In the genomic region with DNA sequence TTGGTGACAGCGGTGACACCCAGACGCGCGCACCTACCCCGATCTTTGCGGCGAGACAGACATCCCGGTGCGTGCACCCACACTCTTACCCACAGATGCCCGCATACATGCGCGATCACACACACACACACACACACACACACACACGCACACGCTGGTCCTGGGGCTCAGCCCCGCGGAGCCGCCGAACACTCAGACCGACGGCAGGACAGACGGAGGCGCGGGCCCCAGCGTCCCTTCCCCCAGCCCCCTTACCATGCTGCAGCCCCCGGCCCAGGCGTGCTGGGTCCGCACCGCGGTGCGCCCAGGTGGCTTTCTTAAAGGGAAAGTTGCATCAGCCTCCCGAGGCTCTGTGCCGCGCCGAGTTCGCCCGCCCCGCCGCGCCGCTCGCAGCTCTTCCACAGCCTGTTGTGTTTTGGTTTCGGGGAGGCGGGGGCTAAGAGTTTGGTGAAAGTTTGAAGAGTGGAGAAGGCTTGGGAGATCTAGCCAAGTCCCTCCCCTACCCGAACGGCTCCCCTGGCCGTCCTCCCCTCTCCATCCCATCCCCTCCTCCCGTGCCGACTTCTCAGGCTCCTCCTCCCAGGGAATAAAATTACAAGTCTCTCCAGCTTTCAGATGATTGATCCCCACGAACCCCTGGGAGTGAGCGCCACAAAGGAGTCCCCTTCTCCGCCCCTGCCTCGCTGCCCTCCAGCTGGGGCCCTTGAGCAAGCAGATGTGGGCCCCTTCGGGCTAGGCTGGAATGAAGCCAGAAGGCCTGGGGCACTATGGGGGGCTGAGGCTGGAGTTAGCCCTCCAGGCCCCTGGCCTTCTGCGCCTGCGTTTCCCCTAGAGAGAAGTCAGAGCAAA, we compare ENCODE assay signal across 1 cellular context.
A peak's percentile ranks its signal among the peaks of the same experiment; 100 is the strongest.
TF ChIP-seq lines count a peak whose summit lies in the region.

SLC6A9 (minus strand) TSS at position 412 of the 849 bp plus-strand sequence. CDS start 7,185 bp downstream, outside the sequence.

TF ChIP-seq in K562, 482 proteins besides CTCF, POLR2A, EP300 and RAD21 (continued from another document and continues in another):
- TF ChIP-seq, protein P1, sequence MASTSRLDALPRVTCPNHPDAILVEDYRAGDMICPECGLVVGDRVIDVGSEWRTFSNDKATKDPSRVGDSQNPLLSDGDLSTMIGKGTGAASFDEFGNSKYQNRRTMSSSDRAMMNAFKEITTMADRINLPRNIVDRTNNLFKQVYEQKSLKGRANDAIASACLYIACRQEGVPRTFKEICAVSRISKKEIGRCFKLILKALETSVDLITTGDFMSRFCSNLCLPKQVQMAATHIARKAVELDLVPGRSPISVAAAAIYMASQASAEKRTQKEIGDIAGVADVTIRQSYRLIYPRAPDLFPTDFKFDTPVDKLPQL (IDR thresholded peaks at IDR 0.05; ENCODE audit: extremely low read depth, insufficient read length), result no peak
- TF ChIP-seq TCF7 (IDR thresholded peaks at IDR 0.05; ENCODE audit: borderline replicate concordance), result no peak
- TF ChIP-seq HMGN3 (IDR thresholded peaks at IDR 0.05; ENCODE audit: borderline replicate concordance, extremely low read depth, insufficient read length, low read depth, low read length), result peak; percentile 43
- TF ChIP-seq XRCC4 (IDR thresholded peaks at IDR 0.05; ENCODE audit: extremely low read depth, insufficient read depth, insufficient read length), result no peak
- peak; percentile 55 for TF ChIP-seq CXXC5 (CRISPR knock-in tag; IDR thresholded peaks at IDR 0.05)
- TF ChIP-seq MLLT1 (IDR thresholded peaks at IDR 0.05), result peak in 1 of 2 experiments; percentile 67; a peak in 1 of 4 replicates
- peak; percentile 17 for TF ChIP-seq PHF20 (IDR thresholded peaks at IDR 0.05; ENCODE audit: partially characterized antibody)
- TF ChIP-seq RBFOX2 (IDR thresholded peaks at IDR 0.05; ENCODE audit: low read depth, low read length), result peak; percentile 75
- no peak for TF ChIP-seq CEBPZ (IDR thresholded peaks at IDR 0.05; ENCODE audit: borderline replicate concordance, low read depth, low read length)
- no peak for TF ChIP-seq ZNF445 (CRISPR knock-in tag; IDR thresholded peaks at IDR 0.05; ENCODE audit: low read depth)
- no peak for TF ChIP-seq CAMTA2 (CRISPR knock-in tag; conservative IDR thresholded peaks at IDR 0.05)
- TF ChIP-seq ZBTB1 (CRISPR knock-in tag; IDR thresholded peaks at IDR 0.05; ENCODE audit: borderline replicate concordance, low read depth), result peak; percentile 66; the same call in 1 of the 2 replicates
- TF ChIP-seq NCOA2 (IDR thresholded peaks at IDR 0.05; ENCODE audit: partially characterized antibody in 2 of 2), result no peak
- no peak for TF ChIP-seq ZNF134 (CRISPR knock-in tag; conservative IDR thresholded peaks at IDR 0.05)
- TF ChIP-seq POLR2G (IDR thresholded peaks at IDR 0.05; ENCODE audit: low read depth, low read length), result peak; percentile 76
- TF ChIP-seq NR4A1 (CRISPR knock-in tag; IDR thresholded peaks at IDR 0.05), result 0 out of 2 replicates have a peak, but pooled peaks have one; percentile 8
- no peak for TF ChIP-seq NR4A1 (tag; IDR thresholded peaks at IDR 0.05)
- peak; percentile 57 for TF ChIP-seq ARHGAP35 (IDR thresholded peaks at IDR 0.05; ENCODE audit: partially characterized antibody)
- no peak for TF ChIP-seq PHF21A (IDR thresholded peaks at IDR 0.05; ENCODE audit: borderline replicate concordance, low read depth)
- TF ChIP-seq STAT5A (IDR thresholded peaks at IDR 0.05; ENCODE audit: borderline replicate concordance, low read length), result no peak
- no peak for TF ChIP-seq TCF15 (CRISPR knock-in tag; IDR thresholded peaks at IDR 0.05)
- TF ChIP-seq BRD9 (IDR thresholded peaks at IDR 0.05; ENCODE audit: low read depth, partially characterized antibody), result no peak
- TF ChIP-seq, protein P2, sequence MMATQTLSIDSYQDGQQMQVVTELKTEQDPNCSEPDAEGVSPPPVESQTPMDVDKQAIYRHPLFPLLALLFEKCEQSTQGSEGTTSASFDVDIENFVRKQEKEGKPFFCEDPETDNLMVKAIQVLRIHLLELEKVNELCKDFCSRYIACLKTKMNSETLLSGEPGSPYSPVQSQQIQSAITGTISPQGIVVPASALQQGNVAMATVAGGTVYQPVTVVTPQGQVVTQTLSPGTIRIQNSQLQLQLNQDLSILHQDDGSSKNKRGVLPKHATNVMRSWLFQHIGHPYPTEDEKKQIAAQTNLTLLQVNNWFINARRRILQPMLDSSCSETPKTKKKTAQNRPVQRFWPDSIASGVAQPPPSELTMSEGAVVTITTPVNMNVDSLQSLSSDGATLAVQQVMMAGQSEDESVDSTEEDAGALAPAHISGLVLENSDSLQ (IDR thresholded peaks at IDR 0.05), result peak; percentile 29; the same call in 1 of the 2 replicates
- TF ChIP-seq, protein P3, sequence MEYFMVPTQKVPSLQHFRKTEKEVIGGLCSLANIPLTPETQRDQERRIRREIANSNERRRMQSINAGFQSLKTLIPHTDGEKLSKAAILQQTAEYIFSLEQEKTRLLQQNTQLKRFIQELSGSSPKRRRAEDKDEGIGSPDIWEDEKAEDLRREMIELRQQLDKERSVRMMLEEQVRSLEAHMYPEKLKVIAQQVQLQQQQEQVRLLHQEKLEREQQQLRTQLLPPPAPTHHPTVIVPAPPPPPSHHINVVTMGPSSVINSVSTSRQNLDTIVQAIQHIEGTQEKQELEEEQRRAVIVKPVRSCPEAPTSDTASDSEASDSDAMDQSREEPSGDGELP (CRISPR knock-in tag; IDR thresholded peaks at IDR 0.05; ENCODE audit: borderline replicate concordance), result peak; percentile 19; the same call in 1 of the 2 replicates
- 0 out of 2 replicates have a peak, but pooled peaks have one; percentile 6 for TF ChIP-seq MYNN (IDR thresholded peaks at IDR 0.05)
- TF ChIP-seq MYNN (CRISPR knock-in tag; IDR thresholded peaks at IDR 0.05), result no peak
- TF ChIP-seq RFX1 (IDR thresholded peaks at IDR 0.05), result no peak
- TF ChIP-seq, protein P4, sequence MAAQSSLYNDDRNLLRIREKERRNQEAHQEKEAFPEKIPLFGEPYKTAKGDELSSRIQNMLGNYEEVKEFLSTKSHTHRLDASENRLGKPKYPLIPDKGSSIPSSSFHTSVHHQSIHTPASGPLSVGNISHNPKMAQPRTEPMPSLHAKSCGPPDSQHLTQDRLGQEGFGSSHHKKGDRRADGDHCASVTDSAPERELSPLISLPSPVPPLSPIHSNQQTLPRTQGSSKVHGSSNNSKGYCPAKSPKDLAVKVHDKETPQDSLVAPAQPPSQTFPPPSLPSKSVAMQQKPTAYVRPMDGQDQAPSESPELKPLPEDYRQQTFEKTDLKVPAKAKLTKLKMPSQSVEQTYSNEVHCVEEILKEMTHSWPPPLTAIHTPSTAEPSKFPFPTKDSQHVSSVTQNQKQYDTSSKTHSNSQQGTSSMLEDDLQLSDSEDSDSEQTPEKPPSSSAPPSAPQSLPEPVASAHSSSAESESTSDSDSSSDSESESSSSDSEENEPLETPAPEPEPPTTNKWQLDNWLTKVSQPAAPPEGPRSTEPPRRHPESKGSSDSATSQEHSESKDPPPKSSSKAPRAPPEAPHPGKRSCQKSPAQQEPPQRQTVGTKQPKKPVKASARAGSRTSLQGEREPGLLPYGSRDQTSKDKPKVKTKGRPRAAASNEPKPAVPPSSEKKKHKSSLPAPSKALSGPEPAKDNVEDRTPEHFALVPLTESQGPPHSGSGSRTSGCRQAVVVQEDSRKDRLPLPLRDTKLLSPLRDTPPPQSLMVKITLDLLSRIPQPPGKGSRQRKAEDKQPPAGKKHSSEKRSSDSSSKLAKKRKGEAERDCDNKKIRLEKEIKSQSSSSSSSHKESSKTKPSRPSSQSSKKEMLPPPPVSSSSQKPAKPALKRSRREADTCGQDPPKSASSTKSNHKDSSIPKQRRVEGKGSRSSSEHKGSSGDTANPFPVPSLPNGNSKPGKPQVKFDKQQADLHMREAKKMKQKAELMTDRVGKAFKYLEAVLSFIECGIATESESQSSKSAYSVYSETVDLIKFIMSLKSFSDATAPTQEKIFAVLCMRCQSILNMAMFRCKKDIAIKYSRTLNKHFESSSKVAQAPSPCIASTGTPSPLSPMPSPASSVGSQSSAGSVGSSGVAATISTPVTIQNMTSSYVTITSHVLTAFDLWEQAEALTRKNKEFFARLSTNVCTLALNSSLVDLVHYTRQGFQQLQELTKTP (IDR thresholded peaks at IDR 0.05; ENCODE audit: low read depth in 1 of 2, partially characterized antibody in 2 of 2), result no peak
- no peak for TF ChIP-seq E4F1 (CRISPR knock-in tag; IDR thresholded peaks at IDR 0.05; ENCODE audit: borderline replicate concordance)
- TF ChIP-seq HMBOX1 (IDR thresholded peaks at IDR 0.05), result no peak
- TF ChIP-seq BCL6 (CRISPR knock-in tag; IDR thresholded peaks at IDR 0.05), result no peak
- no peak for TF ChIP-seq ZNF408 (CRISPR knock-in tag; IDR thresholded peaks at IDR 0.05; ENCODE audit: low read depth)
- TF ChIP-seq ZBTB9 (CRISPR knock-in tag; IDR thresholded peaks at IDR 0.05), result peak; percentile 41; the same call in 1 of the 2 replicates
- TF ChIP-seq ZNF655 (CRISPR knock-in tag; IDR thresholded peaks at IDR 0.05), result no peak
- TF ChIP-seq FOXK1 (CRISPR knock-in tag; IDR thresholded peaks at IDR 0.05; ENCODE audit: borderline replicate concordance), result peak; percentile 40; the same call in 1 of the 2 replicates
